Comparison of ENCODE assay signal across 18 cellular contexts in genomic region chr7:75867390-75867717, GRCh38. TPM values are rescaled to one million over a fixed set of nuclear protein-coding genes. Genes with fewer than 3 reads are reported as not detected.
DNase-seq lines count a peak whose midpoint lies in the region; ATAC-seq and TF ChIP-seq lines count a peak whose summit lies in the region.
"Had no signal": no experiment of that assay in that cellular context is flagged by ENCODE, and none has a peak within 500 bp of the region (broad histone marks: within the 10 kb centered on the region; RNA-seq: fewer than 3 reads in every experiment).

No MANE protein-coding gene starts in this region.

- H3K9me3 Mint-ChIP-seq in activated naive CD8-positive, alpha-beta T cell treated with anti-CD3 and anti-CD28 coated beads, Interleukin-2, amount 50 U/mL, for 24 hours, result no peaks in the 10 kb centered on the region
- no peaks in the 10 kb centered on the region for H3K9me3 Mint-ChIP-seq in activated naive CD8-positive, alpha-beta T cell treated with anti-CD3 and anti-CD28 coated beads for 36 hours
- H3K9me3 Mint-ChIP-seq in dendritic cell treated with granulocyte-macrophage colony-stimulating factor and Interleukin-4, amounts not matched to agents 40 ng/mL and 50 ng/mL, for 4 days, result no peaks in the 10 kb centered on the region
- no peaks in the 10 kb centered on the region for H3K9me3 Mint-ChIP-seq in stimulated activated naive CD8-positive, alpha-beta T cell treated with anti-CD3 and anti-CD28 coated beads, Interleukin-15, amount 100 ng/mL, for 72 hours
- H3K9me3 Mint-ChIP-seq: H9 had no signal

- H2AFZ ChIP-seq in MM.1S (ENCODE audit: low read length), result peak overlapping the region; percentile 71; the same call in 1 of the 2 replicates

- H3K9me2 ChIP-seq in MM.1S (replicated peaks; ENCODE audit: insufficient read depth, low read length), result no peaks in the 10 kb centered on the region

- peaks cover 10% of the 10 kb centered on the region; the same call in 1 of the 2 replicates for H3F3A ChIP-seq in MM.1S (ENCODE audit: insufficient read depth, low read length)

- peak overlapping the region; percentile 90; the same call in 1 of the 2 replicates for H3K4me2 ChIP-seq in MM.1S (ENCODE audit: low read depth, low read length)

- peaks cover 14% of the 10 kb centered on the region for H3K4me1 ChIP-seq in MM.1S (ENCODE audit: low read length)

- intact Hi-C loops in dendritic cell treated with granulocyte-macrophage colony-stimulating factor and Interleukin-4, amounts not matched to agents 40 ng/mL and 50 ng/mL, for 4 days (cut with micrococcal nuclease), result loop anchor here (10.0 kb wide), 1 partner anchor 53 kb away; the partner anchor contains the start of gene CCL24

- H3K27me3 Mint-ChIP-seq in activated naive CD8-positive, alpha-beta T cell treated with anti-CD3 and anti-CD28 coated beads, Interleukin-2, amount 50 U/mL, for 24 hours, result peaks cover 21% of the 10 kb centered on the region
- H3K27me3 Mint-ChIP-seq in activated naive CD8-positive, alpha-beta T cell treated with anti-CD3 and anti-CD28 coated beads for 36 hours, result peaks cover 24% of the 10 kb centered on the region
- H3K27me3 Mint-ChIP-seq in dendritic cell treated with granulocyte-macrophage colony-stimulating factor and Interleukin-4, amounts not matched to agents 40 ng/mL and 50 ng/mL, for 4 days, result peaks cover 1% of the 10 kb centered on the region
- H3K27me3 Mint-ChIP-seq in stimulated activated naive CD8-positive, alpha-beta T cell treated with anti-CD3 and anti-CD28 coated beads, Interleukin-15, amount 100 ng/mL, for 72 hours, result peaks cover 29% of the 10 kb centered on the region

- H3K36me3 ChIP-seq in MM.1S (replicated peaks; ENCODE audit: insufficient read depth, low read length), result no peaks in the 10 kb centered on the region

- in situ Hi-C loops in ACHN (cut with HindIII; ENCODE audit: low pct_ligation_motif_present, low pct_unique_long_range_greater_than_20kb, low sequenced_read_pairs), result no loop called here

- TF ChIP-seq CTCF in MM.1S (IDR thresholded peaks at IDR 0.05; ENCODE audit: low read length), result no peak

- no peak for ATAC-seq in activated naive CD8-positive, alpha-beta T cell treated with anti-CD3 and anti-CD28 coated beads, Interleukin-2, amount 50 U/mL, for 24 hours
- no peak for ATAC-seq in stimulated activated naive CD8-positive, alpha-beta T cell treated with anti-CD3 and anti-CD28 coated beads, Interleukin-15, amount 100 ng/mL, for 72 hours

- no peaks in the 10 kb centered on the region for H3K27me3 ChIP-seq in MM.1S (replicated peaks; ENCODE audit: insufficient read depth, low read length)

- H3K27ac ChIP-seq in MM.1S (ENCODE audit: low read length), result peak overlapping the region; percentile 37; the same call in 1 of the 2 replicates

- no peak for DNase-seq in activated naive CD8-positive, alpha-beta T cell treated with anti-CD3 and anti-CD28 coated beads, Interleukin-2, amount 50 U/mL, for 24 hours
- DNase-seq in activated naive CD8-positive, alpha-beta T cell treated with anti-CD3 and anti-CD28 coated beads for 36 hours, result no peak
- DNase-seq in MM.1S, result no peak
- no peak for DNase-seq in ACHN
- DNase-seq in stimulated activated naive CD8-positive, alpha-beta T cell treated with anti-CD3 and anti-CD28 coated beads, Interleukin-15, amount 100 ng/mL, for 72 hours, result no peak
- no peak for DNase-seq in foreskin melanocyte
- DNase-seq: CD4-positive, alpha-beta memory T cell; DMS153; GDM1; H9; NCI-H1105 treated with DMSO at 0.1 percent for 48 hours; NCI-H1694; NCI-H226; NCI-H524 treated with DMSO at 0.1 percent for 48 hours; SW 1271 had no signal

- H3K4me1 Mint-ChIP-seq in activated naive CD8-positive, alpha-beta T cell treated with anti-CD3 and anti-CD28 coated beads, Interleukin-2, amount 50 U/mL, for 24 hours, result peaks cover 41% of the 10 kb centered on the region
- H3K4me1 Mint-ChIP-seq in activated naive CD8-positive, alpha-beta T cell treated with anti-CD3 and anti-CD28 coated beads for 36 hours, result peaks cover 27% of the 10 kb centered on the region
- H3K4me1 Mint-ChIP-seq in dendritic cell treated with granulocyte-macrophage colony-stimulating factor and Interleukin-4, amounts not matched to agents 40 ng/mL and 50 ng/mL, for 4 days (ENCODE audit: low read depth), result peaks cover 71% of the 10 kb centered on the region
- H3K4me1 Mint-ChIP-seq in stimulated activated naive CD8-positive, alpha-beta T cell treated with anti-CD3 and anti-CD28 coated beads, Interleukin-15, amount 100 ng/mL, for 72 hours, result peaks cover 45% of the 10 kb centered on the region

- H4K20me1 ChIP-seq in MM.1S (ENCODE audit: insufficient read depth, low read length), result no peaks in the 10 kb centered on the region

- peak overlapping the region; percentile 32 for H3K27ac Mint-ChIP-seq in activated naive CD8-positive, alpha-beta T cell treated with anti-CD3 and anti-CD28 coated beads, Interleukin-2, amount 50 U/mL, for 24 hours
- H3K27ac Mint-ChIP-seq in activated naive CD8-positive, alpha-beta T cell treated with anti-CD3 and anti-CD28 coated beads for 36 hours, result no peak overlapping the region
- peak overlapping the region; percentile 31 for H3K27ac Mint-ChIP-seq in dendritic cell treated with granulocyte-macrophage colony-stimulating factor and Interleukin-4, amounts not matched to agents 40 ng/mL and 50 ng/mL, for 4 days
- H3K27ac Mint-ChIP-seq in stimulated activated naive CD8-positive, alpha-beta T cell treated with anti-CD3 and anti-CD28 coated beads, Interleukin-15, amount 100 ng/mL, for 72 hours, result no peak overlapping the region
- H3K27ac Mint-ChIP-seq: CD4-positive, alpha-beta memory T cell; H9 had no signal

- no peak overlapping the region for H3K9ac ChIP-seq in MM.1S (ENCODE audit: low read length)

- no peaks in the 10 kb centered on the region for H3K36me3 Mint-ChIP-seq in activated naive CD8-positive, alpha-beta T cell treated with anti-CD3 and anti-CD28 coated beads, Interleukin-2, amount 50 U/mL, for 24 hours (ENCODE audit: low read depth)
- no peaks in the 10 kb centered on the region for H3K36me3 Mint-ChIP-seq in activated naive CD8-positive, alpha-beta T cell treated with anti-CD3 and anti-CD28 coated beads for 36 hours
- H3K36me3 Mint-ChIP-seq in dendritic cell treated with granulocyte-macrophage colony-stimulating factor and Interleukin-4, amounts not matched to agents 40 ng/mL and 50 ng/mL, for 4 days (ENCODE audit: low read depth), result peaks cover 30% of the 10 kb centered on the region
- H3K36me3 Mint-ChIP-seq: CD4-positive, alpha-beta memory T cell had no signal

- no peak overlapping the region for H3K4me3 Mint-ChIP-seq in activated naive CD8-positive, alpha-beta T cell treated with anti-CD3 and anti-CD28 coated beads, Interleukin-2, amount 50 U/mL, for 24 hours
- no peak overlapping the region for H3K4me3 Mint-ChIP-seq in activated naive CD8-positive, alpha-beta T cell treated with anti-CD3 and anti-CD28 coated beads for 36 hours
- H3K4me3 Mint-ChIP-seq in dendritic cell treated with granulocyte-macrophage colony-stimulating factor and Interleukin-4, amounts not matched to agents 40 ng/mL and 50 ng/mL, for 4 days, result no peak overlapping the region
- no peak overlapping the region for H3K4me3 Mint-ChIP-seq in stimulated activated naive CD8-positive, alpha-beta T cell treated with anti-CD3 and anti-CD28 coated beads, Interleukin-15, amount 100 ng/mL, for 72 hours
- H3K4me3 Mint-ChIP-seq: CD4-positive, alpha-beta memory T cell; H9 had no signal

- H3K9me3 ChIP-seq in MM.1S (replicated peaks; ENCODE audit: insufficient read depth, low read length), result no peaks in the 10 kb centered on the region

- H3K4me3 ChIP-seq in MM.1S (ENCODE audit: low read length), result no peak overlapping the region

- H3K79me2 ChIP-seq in MM.1S (ENCODE audit: low read length), result no peaks in the 10 kb centered on the region

RNA-seq across cellular contexts. Expression of gene RHBDD2, which starts 11.5 kb away (rescaled TPM):
- total RNA-seq in activated naive CD8-positive, alpha-beta T cell treated with anti-CD3 and anti-CD28 coated beads for 36 hours, result 10 to 100 TPM; 28.0 to 29.6 TPM

RNA-seq across cellular contexts. Expression of gene POR, which starts 47.6 kb away (rescaled TPM):
- total RNA-seq in activated naive CD8-positive, alpha-beta T cell treated with anti-CD3 and anti-CD28 coated beads for 36 hours, result 10 to 100 TPM; 35.4 to 41.3 TPM

RNA-seq across cellular contexts. Expression of gene CCL24, which starts 53.7 kb away (rescaled TPM):
- total RNA-seq in activated naive CD8-positive, alpha-beta T cell treated with anti-CD3 and anti-CD28 coated beads for 36 hours, result not detected
- total RNA-seq: CD4-positive, alpha-beta memory T cell; Daoy; H9; HT-29 had no signal

Comparison
In these comparisons a context has a peak if more than half of its experiments do, and no peak if none do; other contexts are left out.
1. H3K27ac Mint-ChIP-seq: peak in activated naive CD8-positive, alpha-beta T cell treated with anti-CD3 and anti-CD28 coated beads, Interleukin-2, amount 50 U/mL, for 24 hours (single experiment) and dendritic cell treated with granulocyte-macrophage colony-stimulating factor and Interleukin-4, amounts not matched to agents 40 ng/mL and 50 ng/mL, for 4 days (single experiment); none in activated naive CD8-positive, alpha-beta T cell treated with anti-CD3 and anti-CD28 coated beads for 36 hours (single experiment) and stimulated activated naive CD8-positive, alpha-beta T cell treated with anti-CD3 and anti-CD28 coated beads, Interleukin-15, amount 100 ng/mL, for 72 hours (0 of 2).